1 cellular context compared by ENCODE assay signal in genomic region chr3:39346785-39347585, GRCh38.
TF ChIP-seq lines count a peak whose summit lies in the region.

No MANE protein-coding gene starts in this region.

TF ChIP-seq in K562, 482 proteins besides CTCF, POLR2A, EP300 and RAD21 (continued from another document and continues in another):
- TF ChIP-seq MIER1 (IDR thresholded peaks at IDR 0.05; ENCODE audit: low read depth): no peak
- TF ChIP-seq ZNF79 (CRISPR knock-in tag; IDR thresholded peaks at IDR 0.05; ENCODE audit: low read depth): no peak
- TF ChIP-seq ETV1 (tag; conservative IDR thresholded peaks at IDR 0.05; ENCODE audit: low read depth): no peak
- TF ChIP-seq CHD4 (IDR thresholded peaks at IDR 0.05; ENCODE audit: insufficient read depth, insufficient replicate concordance, low read depth, low read length, poor library complexity, severe bottlenecking): no peak
- 0 out of 4 replicates have a peak, but pooled peaks of 1 of the 2 experiments have one; percentile 23 for TF ChIP-seq HDAC1 (IDR thresholded peaks at IDR 0.05)
- TF ChIP-seq ZFX (CRISPR knock-in tag; IDR thresholded peaks at IDR 0.05): no peak
- TF ChIP-seq EWSR1 (IDR thresholded peaks at IDR 0.05; ENCODE audit: borderline replicate concordance, low read depth, partially characterized antibody): no peak
- TF ChIP-seq TOE1 (IDR thresholded peaks at IDR 0.05; ENCODE audit: borderline replicate concordance): no peak; the same call in 1 of the 2 replicates
- no peak for TF ChIP-seq TOE1 (CRISPR knock-in tag; IDR thresholded peaks at IDR 0.05; ENCODE audit: borderline replicate concordance, low read depth)
- TF ChIP-seq XRCC5 (IDR thresholded peaks at IDR 0.05; ENCODE audit: low read depth, low read length): no peak
- TF ChIP-seq HDAC3 (IDR thresholded peaks at IDR 0.05; ENCODE audit: borderline replicate concordance, partially characterized antibody): no peak
- no peak for TF ChIP-seq ZNF76 (CRISPR knock-in tag; IDR thresholded peaks at IDR 0.05; ENCODE audit: borderline replicate concordance)
- TF ChIP-seq NKRF (IDR thresholded peaks at IDR 0.05; ENCODE audit: borderline replicate concordance): no peak
- no peak for TF ChIP-seq NELFE (IDR thresholded peaks at IDR 0.05; ENCODE audit: insufficient read depth, insufficient read length)
- no peak for TF ChIP-seq FOXO4 (CRISPR knock-in tag; IDR thresholded peaks at IDR 0.05)
- no peak for TF ChIP-seq BRCA1 (IDR thresholded peaks at IDR 0.05)
- no peak for TF ChIP-seq BRCA1 (CRISPR knock-in tag; IDR thresholded peaks at IDR 0.05)
- no peak for TF ChIP-seq ZNF507 (tag; conservative IDR thresholded peaks at IDR 0.05)
- TF ChIP-seq ZNF174 (CRISPR knock-in tag; IDR thresholded peaks at IDR 0.05): no peak
- peak in 1 of 2 experiments; percentile 11; a peak in 1 of 4 replicates for TF ChIP-seq NRF1 (conservative IDR thresholded peaks at IDR 0.05 in 1 of 2, IDR thresholded peaks at IDR 0.05 in 1 of 2)
- TF ChIP-seq MYC (IDR thresholded peaks at IDR 0.05; ENCODE audit: low read depth, low read length): no peak
- TF ChIP-seq MYC (CRISPR knock-in tag; IDR thresholded peaks at IDR 0.05; ENCODE audit: borderline replicate concordance, low read depth): no peak
- no peak for TF ChIP-seq SAFB (IDR thresholded peaks at IDR 0.05; ENCODE audit: borderline replicate concordance, low read depth, low read length)
- TF ChIP-seq ZNF696 (CRISPR knock-in tag; conservative IDR thresholded peaks at IDR 0.05): no peak
- TF ChIP-seq MTA2 (IDR thresholded peaks at IDR 0.05; ENCODE audit: low read depth): peak; percentile 54
- TF ChIP-seq TAL1 (IDR thresholded peaks at IDR 0.05): peak; percentile 81
- no peak for TF ChIP-seq CCAR2 (IDR thresholded peaks at IDR 0.05; ENCODE audit: low read depth, low read length)
- no peak for TF ChIP-seq TCFL5 (CRISPR knock-in tag; conservative IDR thresholded peaks at IDR 0.05)
- TF ChIP-seq SIN3B (IDR thresholded peaks at IDR 0.05; ENCODE audit: low read depth): no peak
- no peak for TF ChIP-seq ZNF785 (CRISPR knock-in tag; IDR thresholded peaks at IDR 0.05)
- TF ChIP-seq BRD4 (IDR thresholded peaks at IDR 0.05): no peak
- no peak for TF ChIP-seq ID3 (CRISPR knock-in tag; IDR thresholded peaks at IDR 0.05)
- peak; percentile 46; the same call in 1 of the 2 replicates for TF ChIP-seq ID3 (tag; IDR thresholded peaks at IDR 0.05)
- no peak for TF ChIP-seq ZNF740 (CRISPR knock-in tag; IDR thresholded peaks at IDR 0.05)
- no peak for TF ChIP-seq ZNF740 (tag; IDR thresholded peaks at IDR 0.05)
- no peak for TF ChIP-seq E2F4 (CRISPR knock-in tag; IDR thresholded peaks at IDR 0.05; ENCODE audit: low read depth)
- no peak for TF ChIP-seq HDGF (IDR thresholded peaks at IDR 0.05)
- peak in 1 of 3 experiments; percentile 35; a peak in 1 of 6 replicates for TF ChIP-seq ZBTB11 (CRISPR knock-in tag; IDR thresholded peaks at IDR 0.05)
- peak; percentile 48; the same call in 1 of the 2 replicates for TF ChIP-seq CTBP1 (IDR thresholded peaks at IDR 0.05; ENCODE audit: borderline replicate concordance)
- no peak for TF ChIP-seq IRF1 (CRISPR knock-in tag; IDR thresholded peaks at IDR 0.05; ENCODE audit: borderline replicate concordance)
- no peak for TF ChIP-seq ARHGAP35 (IDR thresholded peaks at IDR 0.05; ENCODE audit: partially characterized antibody)
- no peak for TF ChIP-seq KAT2B (IDR thresholded peaks at IDR 0.05; ENCODE audit: low read depth, low read length)
- TF ChIP-seq CBX8 (IDR thresholded peaks at IDR 0.05; ENCODE audit: borderline replicate concordance, extremely low read depth, low read depth, low read length, poor library complexity, severe bottlenecking): no peak
- no peak for TF ChIP-seq E2F6 (IDR thresholded peaks at IDR 0.05; ENCODE audit: borderline replicate concordance in 1 of 2, extremely low read depth in 1 of 2, insufficient read depth in 1 of 2, insufficient read length in 1 of 2, low read depth in 1 of 2, low read length in 1 of 2, poor library complexity in 1 of 2, severe bottlenecking in 1 of 2)
- no peak for TF ChIP-seq MBD1 (CRISPR knock-in tag; IDR thresholded peaks at IDR 0.05)
- no peak for TF ChIP-seq FIP1L1 (IDR thresholded peaks at IDR 0.05; ENCODE audit: low read depth, low read length, poor library complexity, severe bottlenecking)
- no peak for TF ChIP-seq ZBTB7A (IDR thresholded peaks at IDR 0.05; ENCODE audit: borderline replicate concordance, control insufficient read depth, low read depth, low read length)
- TF ChIP-seq ZNF280B (CRISPR knock-in tag; IDR thresholded peaks at IDR 0.05): no peak
- no peak for TF ChIP-seq TAF7 (tag; IDR thresholded peaks at IDR 0.05)
- TF ChIP-seq CREM (IDR thresholded peaks at IDR 0.05; ENCODE audit: low read depth): no peak
- no peak for TF ChIP-seq ELK1 (CRISPR knock-in tag; IDR thresholded peaks at IDR 0.05)
- TF ChIP-seq ILF3 (IDR thresholded peaks at IDR 0.05; ENCODE audit: borderline replicate concordance): no peak
- no peak for TF ChIP-seq SAFB2 (IDR thresholded peaks at IDR 0.05; ENCODE audit: borderline replicate concordance, low read depth, low read length, severe bottlenecking)
